Comparison of ENCODE assay signal across 9 cellular contexts in genomic region chr9:130054820-130055219, GRCh38. TPM values are rescaled to one million over a fixed set of nuclear protein-coding genes. Genes with fewer than 3 reads are reported as not detected.
DNase-seq lines count a peak whose midpoint lies in the region; ATAC-seq and TF ChIP-seq lines count a peak whose summit lies in the region.
"Had no signal": no experiment of that assay in that cellular context is flagged by ENCODE, and none has a peak within 500 bp of the region (broad histone marks: within the 10 kb centered on the region; RNA-seq: fewer than 3 reads in every experiment).

No MANE protein-coding gene starts in this region.

- peak overlapping the region; percentile 84 for H3K9ac ChIP-seq in SU-DHL-6 (ENCODE audit: low read length)

- no peak for TF ChIP-seq CTCF in SU-DHL-6 (IDR thresholded peaks at IDR 0.05; ENCODE audit: insufficient read depth, low read length, poor library complexity, severe bottlenecking)
- no peak for TF ChIP-seq CTCF in fibroblast of villous mesenchyme (IDR thresholded peaks at IDR 0.05; ENCODE audit: insufficient read depth, low read depth, low read length)
- TF ChIP-seq CTCF in gastrocnemius medialis (IDR thresholded peaks at IDR 0.05 in 4 of 5, conservative IDR thresholded peaks at IDR 0.05 in 1 of 5) = no peak
- no peak for TF ChIP-seq CTCF in omental fat pad (IDR thresholded peaks at IDR 0.05)

- no peaks in the 10 kb centered on the region for H3K27me3 ChIP-seq in SU-DHL-6 (ENCODE audit: low read length)
- no peaks in the 10 kb centered on the region for H3K27me3 ChIP-seq in gastrocnemius medialis

- peaks cover 64% of the 10 kb centered on the region for H3K79me2 ChIP-seq in SU-DHL-6 (ENCODE audit: insufficient read depth, low read length)

- no peaks in the 10 kb centered on the region for H4K20me1 ChIP-seq in SU-DHL-6 (ENCODE audit: low read depth, low read length)

- ATAC-seq in gastrocnemius medialis (no peak), GM21423 (IDR thresholded peaks at IDR 0.05; ENCODE audit: unreplicated experiment) (no peak), omental fat pad (ENCODE audit: low FRiP score) (no peak), HG03175 (IDR thresholded peaks at IDR 0.05; ENCODE audit: unreplicated experiment) (no peak)

- TF ChIP-seq POLR2A in gastrocnemius medialis (IDR thresholded peaks at IDR 0.05) = no peak

- H3F3A ChIP-seq in SU-DHL-6 (ENCODE audit: insufficient read depth) = peaks cover 12% of the 10 kb centered on the region

- no peaks in the 10 kb centered on the region for H3K36me3 ChIP-seq in SU-DHL-6 (ENCODE audit: low read length)
- no peaks in the 10 kb centered on the region for H3K36me3 ChIP-seq in gastrocnemius medialis

- H3K9me2 ChIP-seq in SU-DHL-6 (replicated peaks; ENCODE audit: insufficient read depth, low read length) = no peaks in the 10 kb centered on the region

- intact Hi-C loops in gastrocnemius medialis (cut with DNase I; ENCODE audit: low total_unique reads) = no loop called here

- in situ Hi-C loops in gastrocnemius medialis (cut with MboI; ENCODE audit: low sequenced_read_pairs in 4 of 4) = loop anchor here in 3 of 4 donors (10.0 to 25.0 kb wide), 2 partner anchors 168 to 170 kb away; no protein-coding TSS in a partner anchor

- no peak for DNase-seq in fibroblast of villous mesenchyme (ENCODE audit: low read depth)
- DNase-seq in gastrocnemius medialis = no peak
- no peak for DNase-seq in putamen (ENCODE audit: low spot score)
- no peak for DNase-seq in omental fat pad (ENCODE audit: low spot score)
- DNase-seq: SW 1271 had no signal

- peak overlapping the region; percentile 72 for H3K4me2 ChIP-seq in SU-DHL-6 (ENCODE audit: low read depth, low read length, poor library complexity, severe bottlenecking)

- H3K4me1 ChIP-seq in gastrocnemius medialis = peaks cover 24 to 25% of the 10 kb centered on the region in 2 donors

- H3K9me3 ChIP-seq in SU-DHL-6 (ENCODE audit: insufficient read depth, low read length) = no peaks in the 10 kb centered on the region
- no peaks in the 10 kb centered on the region for H3K9me3 ChIP-seq in gastrocnemius medialis

- H3K4me3 ChIP-seq in GM08714 (ENCODE audit: low read length) (peak overlapping the region; percentile 92), SU-DHL-6 (ENCODE audit: insufficient read depth, low read length, poor library complexity, severe bottlenecking) (peak overlapping the region; percentile 84), fibroblast of villous mesenchyme (ENCODE audit: low read depth, low read length) (peak overlapping the region; percentile 95), gastrocnemius medialis (peak overlapping the region; percentile 84 to 100 (median 97))

- H3K27ac ChIP-seq in SU-DHL-6 (ENCODE audit: low read depth, low read length) (no peak overlapping the region), gastrocnemius medialis (peak overlapping the region in 3 of 4 donors; percentile 86 to 93 (median 92))

- no peak overlapping the region for H2AFZ ChIP-seq in SU-DHL-6 (ENCODE audit: low read depth, low read length, severe bottlenecking)

RNA-seq across cellular contexts. Expression of gene GPR107, which starts 1.1 kb away (rescaled TPM):
- total RNA-seq in fibroblast of villous mesenchyme = 27.4 and 38.0 TPM in 2 replicates
- total RNA-seq in gastrocnemius medialis = 10 to 100 TPM; 13.5 to 20.7 (median 17.5) TPM
- total RNA-seq in omental fat pad = 10 to 100 TPM; 17.5 to 24.1 (median 20.0) TPM

RNA-seq across cellular contexts. Expression of gene FNBP1, which starts 11.8 kb away (rescaled TPM):
- 41.9 and 45.1 TPM in 2 replicates for total RNA-seq in fibroblast of villous mesenchyme
- total RNA-seq in gastrocnemius medialis = 10 to 100 TPM; 13.3 to 30.0 (median 17.9) TPM
- 10 to 100 TPM; 38.7 to 53.4 (median 45.9) TPM for total RNA-seq in omental fat pad
